In the genomic region with DNA sequence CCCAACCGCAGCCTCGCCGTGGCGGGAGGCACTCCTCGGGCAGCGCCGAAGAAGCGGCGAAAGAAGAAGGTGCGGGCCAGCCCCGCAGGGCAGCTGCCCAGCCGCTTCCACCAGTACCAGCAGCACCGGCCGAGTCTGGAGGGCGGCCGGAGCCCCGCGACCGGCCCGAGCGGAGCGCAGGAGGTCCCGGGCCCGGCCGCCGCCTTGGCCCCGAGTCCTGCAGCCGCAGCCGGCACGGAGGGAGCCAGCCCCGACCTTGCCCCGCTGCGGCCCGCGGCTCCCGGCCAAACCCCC, we compare ENCODE assay signal across 8 cellular contexts. TPM values are rescaled to one million over a fixed set of nuclear protein-coding genes. Genes with fewer than 3 reads are reported as not detected.
DNase-seq lines count a peak whose midpoint lies in the region; ATAC-seq and TF ChIP-seq lines count a peak whose summit lies in the region.

No MANE protein-coding gene starts in this region.

- DNase-seq in activated CD8-positive, alpha-beta memory T cell treated with anti-CD3 and anti-CD28 coated beads for 48 hours (ENCODE audit: low read depth in 2 of 3, low spot score in 2 of 3) = peak in 2 of 3 experiments; percentile 22 to 44
- no peak for DNase-seq in activated CD8-positive, alpha-beta memory T cell treated with anti-CD3 and anti-CD28 coated beads, Interleukin-2, amount 50 U/mL, for 48 hours
- peak in 1 of 2 donors; percentile 69 for DNase-seq in ascending aorta (ENCODE audit: low spot score in 2 of 2)
- DNase-seq in left lung = peak in 1 of 2 donors; percentile 89
- no peak for DNase-seq in transverse colon
- no peak for DNase-seq in GM20000 (ENCODE audit: low spot score)
- no peak for DNase-seq in ureter (ENCODE audit: low spot score)

- ATAC-seq in HG03565 (IDR thresholded peaks at IDR 0.05; ENCODE audit: unreplicated experiment) = peak; percentile 3
- peak; percentile 2 for ATAC-seq in left lung

- in situ Hi-C loops in transverse colon (cut with MboI; ENCODE audit: low pct_ligation_motif_present in 1 of 4, low pct_unique_long_range_greater_than_20kb in 1 of 4, low sequenced_read_pairs in 3 of 4) = loop anchor here in 1 of 4 donors (10.0 kb wide), 1 partner anchor 274 kb away; a partner anchor contains a TSS

- no peak for TF ChIP-seq POLR2A in transverse colon (IDR thresholded peaks at IDR 0.05)

- peak overlapping the region; percentile 98 to 100 for H3K27ac ChIP-seq in ascending aorta
- H3K27ac ChIP-seq in left lung = peak overlapping the region; percentile 100
- peak overlapping the region; percentile 100 for H3K27ac ChIP-seq in transverse colon

- 0% methylated on average over 32 of the region's 36 CpGs; no CpG with 5 or more reads in 1 of the 2 donors for WGBS in transverse colon (ENCODE audit: low coverage in 1 of 2), 2 donors

- no peak for TF ChIP-seq EP300 in transverse colon (IDR thresholded peaks at IDR 0.05; ENCODE audit: low read depth)

- TF ChIP-seq CTCF in ascending aorta (IDR thresholded peaks at IDR 0.05) (no peak), left lung (IDR thresholded peaks at IDR 0.05) (no peak), transverse colon (IDR thresholded peaks at IDR 0.05) (peak in 1 of 5 experiments; percentile 8), GM20000 (IDR thresholded peaks at IDR 0.05; ENCODE audit: extremely low read depth, missing control alignments) (no peak)

- peaks cover 12 to 38% of the 10 kb centered on the region in 2 donors for H3K36me3 ChIP-seq in ascending aorta
- peaks cover 0 to 34% of the 10 kb centered on the region in 2 donors for H3K36me3 ChIP-seq in left lung
- peaks cover 0 to 21% (median 10%) of the 10 kb centered on the region in 4 donors for H3K36me3 ChIP-seq in transverse colon

- H3K4me3 ChIP-seq in ascending aorta (peak overlapping the region; percentile 86 to 96), left lung (peak overlapping the region; percentile 84 to 98), transverse colon (peak overlapping the region; percentile 85 to 99 (median 96))

- intact Hi-C loops in ascending aorta (cut with DNase I) (loop anchor here (2.0 to 10.0 kb wide), 7 partner anchors 58 to 1378 kb away; a partner anchor contains a TSS), left lung (cut with DNase I) (no loop called here), transverse colon (cut with DNase I; ENCODE audit: low total_unique reads) (loop anchor here (5.0 kb wide), 1 partner anchor 44 kb away; no protein-coding TSS in a partner anchor)

- H3K9me3 ChIP-seq in ascending aorta (no peaks in the 10 kb centered on the region), left lung (no peaks in the 10 kb centered on the region), transverse colon (no peaks in the 10 kb centered on the region)

- H3K27me3 ChIP-seq in ascending aorta (no peaks in the 10 kb centered on the region), left lung (no peaks in the 10 kb centered on the region), transverse colon (no peaks in the 10 kb centered on the region)

- H3K4me1 ChIP-seq in ascending aorta (peaks cover 0 to 24% of the 10 kb centered on the region in 2 donors), left lung (peaks cover 0 to 46% of the 10 kb centered on the region in 2 donors), transverse colon (peaks cover 6 to 41% (median 18%) of the 10 kb centered on the region in 4 donors)

RNA-seq across cellular contexts. Expression of a gene that starts 0.5 kb away (rescaled TPM):
- total RNA-seq in ascending aorta (196 TPM), left lung (100 to 1,000 TPM; 143 to 153 TPM), transverse colon (100 to 1,000 TPM in 3 of 4 donors, 10 to 100 TPM in 1; 99.1 to 281 (median 157) TPM), ureter (204 TPM)

RNA-seq across cellular contexts. Expression of a gene that starts 36.8 kb away (rescaled TPM):
- 0.53 TPM for total RNA-seq in ascending aorta
- total RNA-seq in left lung = under 1 TPM; 0.63 to 0.76 TPM
- total RNA-seq in transverse colon = not detected
- total RNA-seq in ureter = 0.57 TPM

Comparison
In these comparisons a context has a peak if more than half of its experiments do, and no peak if none do; other contexts are left out.
1. DNase-seq: peak in activated CD8-positive, alpha-beta memory T cell treated with anti-CD3 and anti-CD28 coated beads for 48 hours (2 of 3); none in activated CD8-positive, alpha-beta memory T cell treated with anti-CD3 and anti-CD28 coated beads, Interleukin-2, amount 50 U/mL, for 48 hours (single experiment), transverse colon (single experiment), GM20000 (single experiment) and ureter (single experiment).
2. intact Hi-C loops: an anchor here in ascending aorta (2.0 to 10.0 kb wide) and transverse colon (5.0 kb wide); none called in left lung.
3. Peak in every context shown above with its lines, with median percentiles within 50 percentile points of each other: H3K27ac ChIP-seq and H3K4me3 ChIP-seq.